In the genomic region with DNA sequence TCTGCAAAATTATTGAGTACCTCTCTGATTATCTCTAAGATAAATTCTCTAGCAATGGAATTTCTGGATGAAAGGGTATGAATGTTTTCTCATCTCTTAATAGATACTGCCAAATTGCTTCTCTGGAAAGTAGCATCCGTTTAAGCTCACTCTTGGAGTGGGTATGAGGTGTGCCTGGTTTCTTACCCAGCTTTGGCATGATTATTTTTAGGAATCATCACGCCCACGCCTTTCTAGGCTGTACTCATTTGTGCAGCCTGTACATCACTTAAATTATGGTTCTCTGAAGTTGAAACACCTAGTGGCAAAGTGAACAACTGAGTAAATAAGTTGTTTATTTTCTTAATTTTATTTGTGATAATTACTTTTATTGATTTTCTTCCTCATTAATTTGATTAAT, we compare ENCODE assay signal across 20 cellular contexts.
"Had no signal": no experiment of that assay in that cellular context is flagged by ENCODE, and none has a peak within 500 bp of the region (broad histone marks: within the 10 kb centered on the region; RNA-seq: fewer than 3 reads in every experiment).

No MANE protein-coding gene starts in this region.

- H3K27ac ChIP-seq: colonic mucosa, epithelial cell of prostate, foreskin keratinocyte, gastroesophageal sphincter, heart right ventricle, left ventricle myocardium inferior, lower lobe of right lung had no signal

- DNase-seq: colonic mucosa; cortex of kidney; effector CD8-positive, alpha-beta T cell; effector memory CD8-positive, alpha-beta T cell; endodermal cell; erythroblast; foreskin keratinocyte; heart right ventricle; hippocampal formation; islet precursor cell; kidney; kidney glomerular epithelial cell; left colon; left ventricle myocardium inferior; lower lobe of right lung; mesenchymal stem cell; mucosa of descending colon; naive B cell had no signal
